ENCODE assay signal across 12 cellular contexts in genomic region chr3:101065962-101066361, GRCh38.
DNase-seq lines count a peak whose midpoint lies in the region; ATAC-seq, FAIRE-seq and TF ChIP-seq lines count a peak whose summit lies in the region.
"Had no signal": no experiment of that assay in that cellular context is flagged by ENCODE, and none has a peak within 500 bp of the region (broad histone marks: within the 10 kb centered on the region; RNA-seq: fewer than 3 reads in every experiment).

No MANE protein-coding gene starts in this region.

- H3K4me3 ChIP-seq in AG09309 (ENCODE audit: control insufficient read depth, low read depth, low read length) (no peak overlapping the region), Peyer's patch (no peak overlapping the region), epithelial cell of proximal tubule (ENCODE audit: low read depth, low read length) (no peak overlapping the region), osteoblast (ENCODE audit: insufficient read depth, low read length) (peak overlapping the region; percentile 25)

- no peaks in the 10 kb centered on the region for H4K20me1 ChIP-seq in osteoblast (ENCODE audit: insufficient read depth, low read length)

- peaks cover 0 to 14% (median 0%) of the 10 kb centered on the region in 4 donors for H3K4me1 ChIP-seq in Peyer's patch
- peaks cover 33% of the 10 kb centered on the region for H3K4me1 ChIP-seq in osteoblast (ENCODE audit: insufficient read depth, low read length)

- no peaks in the 10 kb centered on the region for H3K79me2 ChIP-seq in osteoblast (ENCODE audit: insufficient read depth, low read length)

- peak; percentile 76 for DNase-seq in AG09309 (ENCODE audit: low read depth)
- DNase-seq in Peyer's patch, result no peak
- DNase-seq in epithelial cell of proximal tubule (ENCODE audit: low read depth), result peak; percentile 86
- peak; percentile 73 for DNase-seq in osteoblast (ENCODE audit: insufficient read length, low spot score, missing footprints)
- DNase-seq in GM19239 (ENCODE audit: insufficient read length, low spot score), result no peak
- no peak for DNase-seq in DMS53 treated with DMSO at 0.1 percent for 48 hours (lab: John Stamatoyannopoulos, UW; ENCODE audit: unreplicated experiment)
- DNase-seq: activated CD4-positive, alpha-beta T cell treated with anti-CD3 and anti-CD28 coated beads, Interleukin-2, amount 50 U/mL, for 4 hours; Caco-2; effector CD4-positive, alpha-beta T cell had no signal

- FAIRE-seq in GM19239 (lab: Jason Lieb, UNC), result no peak

- H3K27ac ChIP-seq in Peyer's patch, result peak overlapping the region in 3 of 4 donors; percentile 5 to 10 (median 8)
- H3K27ac ChIP-seq in osteoblast (ENCODE audit: low read depth, low read length), result peak overlapping the region; percentile 83
- H3K27ac ChIP-seq: KMS-11 had no signal

- H3K9me3 ChIP-seq in Peyer's patch, result no peaks in the 10 kb centered on the region
- no peaks in the 10 kb centered on the region for H3K9me3 ChIP-seq in osteoblast (ENCODE audit: low read depth, low read length)
- H3K9me3 ChIP-seq: Caco-2 had no signal

- H3K36me3 ChIP-seq in Peyer's patch, result no peaks in the 10 kb centered on the region
- H3K36me3 ChIP-seq in osteoblast (ENCODE audit: insufficient read depth, low read length), result no peaks in the 10 kb centered on the region

- H3K4me2 ChIP-seq in osteoblast (ENCODE audit: insufficient read depth, low read length), result peak overlapping the region; percentile 72
- H3K4me2 ChIP-seq: KMS-11 had no signal

- no peak for TF ChIP-seq POLR2A in Peyer's patch (IDR thresholded peaks at IDR 0.05)

- peak overlapping the region; percentile 69 for H2AFZ ChIP-seq in osteoblast (ENCODE audit: low read length)

- TF ChIP-seq CTCF in AG09309 (IDR thresholded peaks at IDR 0.05; ENCODE audit: control insufficient read depth, insufficient read depth, low read depth, low read length, missing control alignments), result no peak
- no peak for TF ChIP-seq CTCF in Peyer's patch (IDR thresholded peaks at IDR 0.05)
- TF ChIP-seq CTCF in epithelial cell of proximal tubule (conservative IDR thresholded peaks at IDR 0.05; ENCODE audit: low read depth, low read length), result no peak
- no peak for TF ChIP-seq CTCF in osteoblast (IDR thresholded peaks at IDR 0.05; ENCODE audit: extremely low read depth, low read depth, low read length)

- ATAC-seq in HG03108 (IDR thresholded peaks at IDR 0.05; ENCODE audit: unreplicated experiment), result no peak
- ATAC-seq in GM19324 (IDR thresholded peaks at IDR 0.05; ENCODE audit: low FRiP score, unreplicated experiment), result no peak

- H3K27me3 ChIP-seq in Peyer's patch, result no peaks in the 10 kb centered on the region
- no peaks in the 10 kb centered on the region for H3K27me3 ChIP-seq in osteoblast (ENCODE audit: insufficient read depth, low read length)

Comparison
In these comparisons a context has a peak if more than half of its experiments do, and no peak if none do; other contexts are left out.
1. DNase-seq: peak in AG09309 (single experiment), epithelial cell of proximal tubule (single experiment) and osteoblast (single experiment); none in Peyer's patch (0 of 3), GM19239 (single experiment) and DMS53 treated with DMSO at 0.1 percent for 48 hours (single experiment).